Comparison of ENCODE assay signal across 14 cellular contexts in genomic region chr18:75106746-75107145, GRCh38.
DNase-seq lines count a peak whose midpoint lies in the region; ATAC-seq and TF ChIP-seq lines count a peak whose summit lies in the region.
"Had no signal": no experiment of that assay in that cellular context is flagged by ENCODE, and none has a peak within 500 bp of the region (broad histone marks: within the 10 kb centered on the region; RNA-seq: fewer than 3 reads in every experiment).

No MANE protein-coding gene starts in this region.

- no peaks in the 10 kb centered on the region for H3K27me3 Mint-ChIP-seq in activated CD8-positive, alpha-beta memory T cell treated with anti-CD3 and anti-CD28 coated beads, Interleukin-2, amount 10 ng/mL, durations not matched to agents 7 days and 5 days
- H3K27me3 Mint-ChIP-seq in osteocyte (ENCODE audit: unreplicated experiment) (no peaks in the 10 kb centered on the region), mesothelial cell of epicardium (ENCODE audit: low read depth) (no peaks in the 10 kb centered on the region), H9 (ENCODE audit: low read depth) (no peaks in the 10 kb centered on the region)

- H2AK5ac ChIP-seq in H9 (ENCODE audit: insufficient read length, low read length) = no peak overlapping the region

- no peaks in the 10 kb centered on the region for H3K23me2 ChIP-seq in H9 (ENCODE audit: insufficient read length, low read depth, low read length, poor library complexity, severe bottlenecking)

- TF ChIP-seq CTCF in osteocyte (IDR thresholded peaks at IDR 0.05) (no peak), testis (IDR thresholded peaks at IDR 0.05) (no peak), mesothelial cell of epicardium (IDR thresholded peaks at IDR 0.05; ENCODE audit: unreplicated experiment) (no peak), H9 (conservative IDR thresholded peaks at IDR 0.05) (no peak)

- H3K4me1 Mint-ChIP-seq in activated CD8-positive, alpha-beta memory T cell treated with anti-CD3 and anti-CD28 coated beads, Interleukin-2, amount 10 ng/mL, durations not matched to agents 7 days and 5 days = no peaks in the 10 kb centered on the region
- H3K4me1 Mint-ChIP-seq in osteocyte (ENCODE audit: unreplicated experiment) (no peaks in the 10 kb centered on the region), mesothelial cell of epicardium (peaks cover 13% of the 10 kb centered on the region), H9 (peaks cover 0 to 10% of the 10 kb centered on the region in 2 experiments; a peak in 2 of 4 replicates)
- H3K4me1 Mint-ChIP-seq: CD4-positive, CD25-positive, alpha-beta regulatory T cell had no signal

- WGBS in testis, 2 donors = 85 to 94% methylated on average over 13 of the region's 13 CpGs
- WGBS in H9 (ENCODE audit: extremely low coverage, insufficient read length, low lambda C conversion rate) = no CpG with 5 or more reads among the region's 13 CpGs

- intact Hi-C loops in testis (cut with DNase I; ENCODE audit: low total_unique reads) = no loop called here

- H3K9me3 ChIP-seq in testis (no peaks in the 10 kb centered on the region), H9 (ENCODE audit: control insufficient read depth, low read depth, low read length) (peaks cover 2% of the 10 kb centered on the region)

- H4K91ac ChIP-seq in H9 (ENCODE audit: insufficient read length, low read depth, low read length) = no peak overlapping the region

- H3K4me2 ChIP-seq in H9 (ENCODE audit: insufficient read depth, insufficient read length, low read length) = no peak overlapping the region
- H3K4me2 ChIP-seq: BLaER1 treated with 17β-estradiol and CSF1 and Interleukin-3, amounts not matched to agents 10 nM and 100 nM had no signal

- no peak for ATAC-seq in activated CD8-positive, alpha-beta memory T cell treated with anti-CD3 and anti-CD28 coated beads, Interleukin-2, amount 10 ng/mL, durations not matched to agents 7 days and 5 days
- ATAC-seq: GM12878 had no signal

- no peak overlapping the region for H3K18ac ChIP-seq in H9 (ENCODE audit: insufficient read length, low read depth, low read length)

- CTCF ChIA-PET in activated CD8-positive, alpha-beta memory T cell treated with anti-CD3 and anti-CD28 coated beads, Interleukin-2, amount 10 ng/mL, durations not matched to agents 7 days and 5 days (lab: Charles Lee) = no interaction called here

- H2BK15ac ChIP-seq in H9 (ENCODE audit: low read depth, low read length) = no peak overlapping the region

- no peak overlapping the region for H3T11ph ChIP-seq in H9 (ENCODE audit: low read length)

- H2BK20ac ChIP-seq in H9 (ENCODE audit: low read depth, low read length, poor library complexity, severe bottlenecking) = no peak overlapping the region

- no peaks in the 10 kb centered on the region for H3K79me1 ChIP-seq in H9 (ENCODE audit: insufficient read depth, low read depth, low read length, poor library complexity, severe bottlenecking)

- no peak for TF ChIP-seq POLR2A in testis (IDR thresholded peaks at IDR 0.05)

- no peak overlapping the region for H3K9ac ChIP-seq in H9 (ENCODE audit: extremely low read depth, insufficient read length, low read length)
- H3K9ac ChIP-seq: BLaER1 treated with 17β-estradiol and CSF1 and Interleukin-3, amounts not matched to agents 10 nM and 100 nM; GM23248 had no signal

- no peak overlapping the region for H3K14ac ChIP-seq in H9 (ENCODE audit: insufficient read depth, low read length)

- no peak overlapping the region for H2BK120ac ChIP-seq in H9 (ENCODE audit: low read depth, low read length, poor library complexity, severe bottlenecking)

- no peak overlapping the region for H2BK12ac ChIP-seq in H9 (ENCODE audit: insufficient read length, low read depth, low read length)

- no peaks in the 10 kb centered on the region for H3K36me3 ChIP-seq in testis (ENCODE audit: low read depth, missing control alignments)
- H3K36me3 ChIP-seq: BLaER1 treated with 17β-estradiol and CSF1 and Interleukin-3, amounts not matched to agents 10 nM and 100 nM had no signal

- no peak overlapping the region for H3K56ac ChIP-seq in H9 (ENCODE audit: insufficient read length, low read depth, low read length)

- no peak overlapping the region for H3K23ac ChIP-seq in H9 (ENCODE audit: insufficient read length, low read depth, low read length)

- no peak overlapping the region for H3K27ac ChIP-seq in testis
- H3K27ac ChIP-seq in H9 (ENCODE audit: insufficient read length, low read depth, low read length) = no peak overlapping the region
- H3K27ac ChIP-seq: BLaER1 treated with 17β-estradiol and CSF1 and Interleukin-3, amounts not matched to agents 10 nM and 100 nM; GM23248 had no signal

- peak; percentile 29 for DNase-seq in activated CD8-positive, alpha-beta memory T cell treated with anti-CD3 and anti-CD28 coated beads, Interleukin-2, amount 50 U/mL, for 48 hours
- DNase-seq in activated CD8-positive, alpha-beta memory T cell treated with anti-CD3 and anti-CD28 coated beads, Interleukin-2, amount 10 ng/mL, durations not matched to agents 7 days and 5 days = no peak
- DNase-seq in ecto neural progenitor cell (ENCODE audit: low spot score) = peak; percentile 24
- peak; percentile 80 for DNase-seq in osteocyte (ENCODE audit: extremely low spot score, unreplicated experiment)
- DNase-seq in testis = peak; percentile 11
- no peak for DNase-seq in mesothelial cell of epicardium (ENCODE audit: low spot score in 2 of 2, unreplicated experiment in 2 of 2)
- DNase-seq in H9 = no peak
- DNase-seq: 8988T; Calu3; CD4-positive, CD25-positive, alpha-beta regulatory T cell; DMS 273 treated with DMSO at 0.1 percent for 48 hours; GM23248 had no signal

- H3K9me3 Mint-ChIP-seq in activated CD8-positive, alpha-beta memory T cell treated with anti-CD3 and anti-CD28 coated beads, Interleukin-2, amount 10 ng/mL, durations not matched to agents 7 days and 5 days (ENCODE audit: low read depth) = no peaks in the 10 kb centered on the region
- H3K9me3 Mint-ChIP-seq in osteocyte (ENCODE audit: unreplicated experiment) (peaks cover under 1% of the 10 kb centered on the region), mesothelial cell of epicardium (peaks cover 4% of the 10 kb centered on the region), H9 (peaks cover 6% of the 10 kb centered on the region in 2 experiments)

- H3K36me3 Mint-ChIP-seq in activated CD8-positive, alpha-beta memory T cell treated with anti-CD3 and anti-CD28 coated beads, Interleukin-2, amount 10 ng/mL, durations not matched to agents 7 days and 5 days = no peaks in the 10 kb centered on the region
- no peaks in the 10 kb centered on the region for H3K36me3 Mint-ChIP-seq in osteocyte (ENCODE audit: unreplicated experiment)
- H3K36me3 Mint-ChIP-seq in mesothelial cell of epicardium = no peaks in the 10 kb centered on the region
- peaks cover 3 to 4% (median 4%) of the 10 kb centered on the region in 3 experiments for H3K36me3 Mint-ChIP-seq in H9 (ENCODE audit: insufficient read depth in 1 of 3, low read depth in 3 of 3)
- H3K36me3 Mint-ChIP-seq: CD4-positive, CD25-positive, alpha-beta regulatory T cell had no signal

- no peak overlapping the region for H3K4ac ChIP-seq in H9 (ENCODE audit: low read depth, low read length)

- no peak overlapping the region for H4K5ac ChIP-seq in H9 (ENCODE audit: insufficient read length, low read depth, low read length)

- H4K20me1 ChIP-seq in H9 (ENCODE audit: control insufficient read depth, insufficient read depth, insufficient read length) = no peaks in the 10 kb centered on the region
- H4K20me1 ChIP-seq: BLaER1 treated with 17β-estradiol and CSF1 and Interleukin-3, amounts not matched to agents 10 nM and 100 nM had no signal

- no peak overlapping the region for H3K4me3 Mint-ChIP-seq in activated CD8-positive, alpha-beta memory T cell treated with anti-CD3 and anti-CD28 coated beads, Interleukin-2, amount 10 ng/mL, durations not matched to agents 7 days and 5 days
- H3K4me3 Mint-ChIP-seq in osteocyte (ENCODE audit: unreplicated experiment) (no peak overlapping the region), mesothelial cell of epicardium (no peak overlapping the region), H9 (no peak overlapping the region)
- H3K4me3 Mint-ChIP-seq: CD4-positive, CD25-positive, alpha-beta regulatory T cell had no signal

- H3K4me3 ChIP-seq in testis = no peak overlapping the region
- H3K4me3 ChIP-seq: BLaER1 treated with 17β-estradiol and CSF1 and Interleukin-3, amounts not matched to agents 10 nM and 100 nM; GM12878; GM23248 had no signal

- H3K27ac Mint-ChIP-seq in activated CD8-positive, alpha-beta memory T cell treated with anti-CD3 and anti-CD28 coated beads, Interleukin-2, amount 10 ng/mL, durations not matched to agents 7 days and 5 days = no peak overlapping the region
- no peak overlapping the region for H3K27ac Mint-ChIP-seq in osteocyte (ENCODE audit: unreplicated experiment)
- H3K27ac Mint-ChIP-seq in mesothelial cell of epicardium = no peak overlapping the region
- no peak overlapping the region; a peak in 1 of 7 replicates for H3K27ac Mint-ChIP-seq in H9
- H3K27ac Mint-ChIP-seq: CD4-positive, CD25-positive, alpha-beta regulatory T cell had no signal

- H2AFZ ChIP-seq in H9 (ENCODE audit: low read length) = no peak overlapping the region
- H2AFZ ChIP-seq: GM23248 had no signal

- no peaks in the 10 kb centered on the region for H3K79me2 ChIP-seq in H9 (ENCODE audit: insufficient read depth, low read length)

- H4K8ac ChIP-seq in H9 (replicated peaks; ENCODE audit: insufficient read length, low read depth, low read length) = no peak overlapping the region

- H2BK5ac ChIP-seq in H9 (ENCODE audit: insufficient read length, low read length) = no peak overlapping the region

- H3K27me3 ChIP-seq in testis (no peaks in the 10 kb centered on the region), H9 (ENCODE audit: insufficient read depth, low read length) (no peaks in the 10 kb centered on the region)
- H3K27me3 ChIP-seq: BLaER1 treated with 17β-estradiol and CSF1 and Interleukin-3, amounts not matched to agents 10 nM and 100 nM had no signal

- H3K4me1 ChIP-seq in testis (no peaks in the 10 kb centered on the region), H9 (ENCODE audit: insufficient read depth, low read length) (no peaks in the 10 kb centered on the region; the same call in 1 of the 2 replicates)
- H3K4me1 ChIP-seq: BLaER1 treated with 17β-estradiol and CSF1 and Interleukin-3, amounts not matched to agents 10 nM and 100 nM had no signal

Comparison
In these comparisons a context has a peak if more than half of its experiments do, and no peak if none do; other contexts are left out.
1. DNase-seq: peak in activated CD8-positive, alpha-beta memory T cell treated with anti-CD3 and anti-CD28 coated beads, Interleukin-2, amount 50 U/mL, for 48 hours (single experiment), ecto neural progenitor cell (single experiment), osteocyte (single experiment) and testis (single experiment); none in activated CD8-positive, alpha-beta memory T cell treated with anti-CD3 and anti-CD28 coated beads, Interleukin-2, amount 10 ng/mL, durations not matched to agents 7 days and 5 days (single experiment), mesothelial cell of epicardium (0 of 2) and H9 (single experiment).